Comparison of ENCODE assay signal across 14 cellular contexts in the genomic region with DNA sequence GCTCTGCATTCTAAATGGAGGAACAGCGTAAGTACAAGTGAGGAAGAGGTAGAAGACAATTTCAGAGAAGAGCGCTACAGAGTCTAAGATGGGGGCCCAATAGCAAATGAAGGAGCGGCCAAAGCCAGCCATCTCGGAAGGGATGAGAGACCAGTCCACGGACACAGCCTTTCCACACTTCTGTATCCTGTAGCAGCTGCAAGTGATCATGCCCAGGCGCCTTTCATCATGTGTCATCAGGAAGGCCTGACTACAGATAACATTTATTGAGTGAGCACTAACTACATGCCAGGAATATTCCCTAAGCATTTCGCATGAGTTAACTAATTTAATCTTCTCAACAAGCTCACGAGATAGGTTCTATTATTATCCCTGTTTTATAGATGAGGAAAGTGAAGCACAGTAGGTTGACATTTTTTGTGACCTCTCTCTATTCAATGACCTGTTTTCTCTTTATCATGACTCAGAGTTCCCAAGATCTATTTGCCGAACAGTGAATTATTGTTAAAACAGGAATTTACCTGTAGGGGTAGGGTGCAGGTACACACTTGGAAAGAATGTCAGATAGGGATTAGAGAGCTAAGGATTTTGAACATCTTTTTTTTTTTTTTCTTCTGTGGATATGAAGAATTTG.
"Had no signal": no experiment of that assay in that cellular context is flagged by ENCODE, and none has a peak within 500 bp of the region (broad histone marks: within the 10 kb centered on the region; RNA-seq: fewer than 3 reads in every experiment).

No MANE protein-coding gene starts in this region.

- H3K4me2 ChIP-seq: neural progenitor cell had no signal

- H3K36me3 Mint-ChIP-seq: activated CD8-positive, alpha-beta memory T cell treated with anti-CD3 and anti-CD28 coated beads, Interleukin-2, amount 10 ng/mL, durations not matched to agents 7 days and 5 days; activated naive CD4-positive, alpha-beta T cell treated with anti-CD3 and anti-CD28 coated beads, Interleukin-2, amount 50 U/mL, for 24 hours; neural progenitor cell had no signal

- H2AFZ ChIP-seq: neural progenitor cell had no signal

- H3K4me3 ChIP-seq: neural progenitor cell, pancreas, thyroid gland had no signal

- H3K27ac ChIP-seq: brain microvascular endothelial cell, neural progenitor cell, pancreas, thyroid gland had no signal

- DNase-seq: activated CD4-positive, alpha-beta T cell treated with anti-CD3 and anti-CD28 coated beads, Interleukin-2, amount 50 U/mL, for 4 hours; activated CD4-positive, CD25-positive, alpha-beta regulatory T cell treated with anti-CD3 and anti-CD28 coated beads, Interleukin-2, amount 50 U/mL, for 72 hours; activated effector memory CD4-positive, alpha-beta T cell treated with Interleukin-2 at 50 U/mL for 16 hours; activated T-cell treated with anti-CD3 and anti-CD28 coated beads, Interleukin-2, amount 50 U/mL, for 24 hours; amygdala; brain microvascular endothelial cell; dermis blood vessel endothelial cell; pancreas; small intestine; thyroid gland had no signal

- H3K9me3 Mint-ChIP-seq: activated naive CD4-positive, alpha-beta T cell treated with anti-CD3 and anti-CD28 coated beads, Interleukin-2, amount 50 U/mL, for 24 hours; activated T-cell treated with anti-CD3 and anti-CD28 coated beads, Interleukin-2, amount 50 U/mL, for 24 hours; neural progenitor cell had no signal

- H3K27me3 ChIP-seq: brain microvascular endothelial cell, neural progenitor cell, pancreas, thyroid gland had no signal

- ATAC-seq: activated CD8-positive, alpha-beta memory T cell treated with anti-CD3 and anti-CD28 coated beads, Interleukin-2, amount 10 ng/mL, durations not matched to agents 7 days and 5 days; esophagus mucosa; pancreas had no signal

- H3K4me1 ChIP-seq: neural progenitor cell, pancreas, thyroid gland had no signal

- H3K36me3 ChIP-seq: brain microvascular endothelial cell, neural progenitor cell, pancreas, thyroid gland had no signal

- H3K27ac Mint-ChIP-seq: activated CD8-positive, alpha-beta memory T cell treated with anti-CD3 and anti-CD28 coated beads, Interleukin-2, amount 10 ng/mL, durations not matched to agents 7 days and 5 days; activated naive CD4-positive, alpha-beta T cell treated with anti-CD3 and anti-CD28 coated beads, Interleukin-2, amount 50 U/mL, for 24 hours; activated T-cell treated with anti-CD3 and anti-CD28 coated beads, Interleukin-2, amount 50 U/mL, for 24 hours; neural progenitor cell had no signal

- H3K4me3 Mint-ChIP-seq: activated CD8-positive, alpha-beta memory T cell treated with anti-CD3 and anti-CD28 coated beads, Interleukin-2, amount 10 ng/mL, durations not matched to agents 7 days and 5 days; activated naive CD4-positive, alpha-beta T cell treated with anti-CD3 and anti-CD28 coated beads, Interleukin-2, amount 50 U/mL, for 24 hours; activated T-cell treated with anti-CD3 and anti-CD28 coated beads, Interleukin-2, amount 50 U/mL, for 24 hours; neural progenitor cell had no signal

- H3K4me1 Mint-ChIP-seq: neural progenitor cell had no signal

- H3K9me3 ChIP-seq: pancreas, thyroid gland had no signal

- H3K9ac ChIP-seq: neural progenitor cell had no signal
